Comparison of ENCODE assay signal across 8 cellular contexts in genomic region chr1:161045749-161046573, GRCh38. TPM values are rescaled to one million over a fixed set of nuclear protein-coding genes. Genes with fewer than 3 reads are reported as not detected.
DNase-seq lines count a peak whose midpoint lies in the region; ATAC-seq and TF ChIP-seq lines count a peak whose summit lies in the region.

TSS of gene USF1 (minus strand) at chr1:161045977. CDS start at chr1:161043275, 2,702 bp downstream.

- CTCF ChIA-PET in BJ (lab: Yijun Ruan, JAX), result interaction anchor here (0.7 to 4.5 kb wide), 19 partner anchors 8 to 94 kb away, joined by 3 to 46 read pairs (median 4); partner anchors contain the start of genes DEDD, KLHDC9 and NECTIN4
- CTCF ChIA-PET in activated CD4-positive, alpha-beta T cell treated with anti-CD3 and anti-CD28 coated beads, Interleukin-2, amount 10 ng/mL, durations not matched to agents 7 days and 5 days (lab: Charles Lee), result interaction anchor here (0.6 to 4.9 kb wide), 19 partner anchors 8 to 191 kb away, joined by 3 to 50 read pairs (median 3); partner anchors contain the start of genes ARHGAP30, F11R, KLHDC9 and TSTD1

- peak; percentile 74 for DNase-seq in BJ (ENCODE audit: low read depth)
- DNase-seq in NCI-H69 (lab: John Stamatoyannopoulos, UW), result peak; percentile 98
- DNase-seq in activated CD4-positive, alpha-beta T cell treated with anti-CD3 and anti-CD28 coated beads, Interleukin-2, amount 10 ng/mL, durations not matched to agents 7 days and 5 days, result peak; percentile 95
- DNase-seq in dedifferentiated amniotic fluid mesenchymal stem cell (ENCODE audit: extremely low spot score), result peak; percentile 95
- peak; percentile 94 for DNase-seq in left lobe of liver (ENCODE audit: low spot score)
- DNase-seq in stimulated activated CD4-positive, alpha-beta T cell treated with anti-CD3 and anti-CD28 coated beads, Interleukin-2, amount 100 ng/mL, for 4 hours (ENCODE audit: low read depth), result peak; percentile 86

- POLR2A ChIA-PET in BJ (lab: Charles Lee), result interaction anchor here (0.6 kb wide), 1 partner anchor 107 kb away, joined by 3 read pairs; no protein-coding TSS in a partner anchor
- POLR2A ChIA-PET in activated CD4-positive, alpha-beta T cell treated with anti-CD3 and anti-CD28 coated beads, Interleukin-2, amount 10 ng/mL, durations not matched to agents 7 days and 5 days (lab: Charles Lee), result interaction anchor here (1.0 to 2.0 kb wide), 6 partner anchors 15 to 268 kb away, joined by 3 to 8 read pairs (median 4); partner anchors contain the start of genes ARHGAP30, F11R, NIT1 and PFDN2

- H3K27ac Mint-ChIP-seq in activated CD4-positive, alpha-beta T cell treated with anti-CD3 and anti-CD28 coated beads, Interleukin-2, amount 10 ng/mL, durations not matched to agents 7 days and 5 days, result peak within 1 kb of the TSS; percentile 97

- H3K4me3 ChIP-seq in BJ (ENCODE audit: low read depth, low read length), result peak within 1 kb of the TSS; percentile 70

- peak; percentile 39 for ATAC-seq in GM19328 (IDR thresholded peaks at IDR 0.05; ENCODE audit: unreplicated experiment)
- ATAC-seq in HG03520 (IDR thresholded peaks at IDR 0.05; ENCODE audit: unreplicated experiment), result peak; percentile 43
- ATAC-seq in left lobe of liver, result peak; percentile 91

- peaks cover 49% of the 10 kb centered on the region for H3K4me1 Mint-ChIP-seq in activated CD4-positive, alpha-beta T cell treated with anti-CD3 and anti-CD28 coated beads, Interleukin-2, amount 10 ng/mL, durations not matched to agents 7 days and 5 days

- no peaks in the 10 kb centered on the region for H3K27me3 ChIP-seq in BJ (ENCODE audit: control insufficient read depth, insufficient read depth, low read length)

- H3K36me3 ChIP-seq in BJ (ENCODE audit: control insufficient read depth, insufficient read depth, low read length), result peaks cover 14% of the 10 kb centered on the region

- peak within 1 kb of the TSS; percentile 79 for H3K4me3 Mint-ChIP-seq in activated CD4-positive, alpha-beta T cell treated with anti-CD3 and anti-CD28 coated beads, Interleukin-2, amount 10 ng/mL, durations not matched to agents 7 days and 5 days

- H3K9me3 Mint-ChIP-seq in activated CD4-positive, alpha-beta T cell treated with anti-CD3 and anti-CD28 coated beads, Interleukin-2, amount 10 ng/mL, durations not matched to agents 7 days and 5 days, result no peaks in the 10 kb centered on the region

- peaks cover 70% of the 10 kb centered on the region for H3K36me3 Mint-ChIP-seq in activated CD4-positive, alpha-beta T cell treated with anti-CD3 and anti-CD28 coated beads, Interleukin-2, amount 10 ng/mL, durations not matched to agents 7 days and 5 days (ENCODE audit: low read depth)

- no peak for TF ChIP-seq CTCF in BJ (IDR thresholded peaks at IDR 0.05; ENCODE audit: insufficient read depth, low read depth, low read length)

- H3K27me3 Mint-ChIP-seq in activated CD4-positive, alpha-beta T cell treated with anti-CD3 and anti-CD28 coated beads, Interleukin-2, amount 10 ng/mL, durations not matched to agents 7 days and 5 days, result no peaks in the 10 kb centered on the region

RNA-seq across cellular contexts. Expression of gene USF1, which starts in this region (rescaled TPM):
- polyA plus RNA-seq in BJ (2011; rRNA removed), result 33.0 and 40.4 TPM in 2 replicates
- 57.8 and 93.4 TPM in 2 replicates for polyA minus RNA-seq in BJ (2011; rRNA and poly(A)+ RNA removed)
- 10 to 100 TPM; 78.0 to 81.2 TPM for total RNA-seq in activated CD4-positive, alpha-beta T cell treated with anti-CD3 and anti-CD28 coated beads, Interleukin-2, amount 10 ng/mL, durations not matched to agents 7 days and 5 days
- 27.6 TPM for total RNA-seq in left lobe of liver

Comparison
In these comparisons a context has a peak if more than half of its experiments do, and no peak if none do; other contexts are left out.
1. Peak in every context shown above with its lines: DNase-seq, ATAC-seq and H3K4me3 ChIP-seq.
2. ATAC-seq: peak in every context shown above with its lines; median percentile 91 in left lobe of liver; 43 in HG03520; 39 in GM19328.